ENCODE assay signal across 31 cellular contexts in the genomic region with DNA sequence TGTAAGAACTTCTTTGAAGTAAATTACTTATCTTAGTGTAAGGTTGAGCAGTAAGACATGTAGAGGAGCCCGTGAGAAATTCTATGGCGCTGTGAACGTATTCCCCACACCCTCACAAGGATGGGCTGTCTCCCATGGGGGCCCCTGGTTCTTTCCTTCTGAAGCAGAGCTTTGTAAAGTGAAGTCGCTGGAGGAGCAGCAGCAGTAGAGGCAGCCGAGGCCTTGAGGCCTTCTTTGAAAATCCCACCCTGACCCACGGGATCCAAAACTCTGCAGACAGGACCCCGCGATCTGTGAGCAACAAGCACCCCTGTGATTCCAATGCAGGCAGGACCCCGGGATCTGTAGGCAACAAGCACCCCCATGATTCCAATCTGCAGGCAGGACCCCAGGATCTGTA. TPM values are rescaled to one million over a fixed set of nuclear protein-coding genes. Genes with fewer than 3 reads are reported as not detected.
DNase-seq lines count a peak whose midpoint lies in the region; TF ChIP-seq lines count a peak whose summit lies in the region.
"Had no signal": no experiment of that assay in that cellular context is flagged by ENCODE, and none has a peak within 500 bp of the region (broad histone marks: within the 10 kb centered on the region; RNA-seq: fewer than 3 reads in every experiment).

No MANE protein-coding gene starts in this region.

- WGBS in mammary epithelial cell (ENCODE audit: low coverage, missing lambda C conversion rate) = 71% methylated on average over 9 of the region's 9 CpGs

- H3K36me3 ChIP-seq in mammary epithelial cell (ENCODE audit: insufficient read depth, low read length) = no peaks in the 10 kb centered on the region
- H3K36me3 ChIP-seq: BE2C; BLaER1; BLaER1 treated with 17β-estradiol and CSF1 and Interleukin-3, amounts not matched to agents 10 nM and 100 nM had no signal

- no peaks in the 10 kb centered on the region for H3K27me3 ChIP-seq in mammary epithelial cell (ENCODE audit: insufficient read depth, low read length)
- H3K27me3 ChIP-seq: BE2C; BLaER1; BLaER1 treated with 17β-estradiol and CSF1 and Interleukin-3, amounts not matched to agents 10 nM and 100 nM had no signal

- dilution Hi-C loops in mammary epithelial cell (cut with HindIII; ENCODE audit: low sequenced_read_pairs) = no loop called here

- no peaks in the 10 kb centered on the region for H3K79me2 ChIP-seq in mammary epithelial cell (ENCODE audit: insufficient read depth, low read length)

- in situ Hi-C loops in mammary epithelial cell (cut with MboI; ENCODE audit: low sequenced_read_pairs in 2 of 2) = no loop called here

- no peaks in the 10 kb centered on the region for H3K4me1 ChIP-seq in mammary epithelial cell (ENCODE audit: insufficient read depth, low read length)
- H3K4me1 ChIP-seq: A549; BE2C; BLaER1; BLaER1 treated with 17β-estradiol and CSF1 and Interleukin-3, amounts not matched to agents 10 nM and 100 nM had no signal

- H3K9ac ChIP-seq in mammary epithelial cell (ENCODE audit: insufficient read depth, low read length) = no peak overlapping the region
- H3K9ac ChIP-seq: BLaER1; BLaER1 treated with 17β-estradiol and CSF1 and Interleukin-3, amounts not matched to agents 10 nM and 100 nM had no signal

- peak; percentile 24 for DNase-seq in ecto neural progenitor cell (ENCODE audit: low spot score)
- DNase-seq in mesenteric fat pad (ENCODE audit: low spot score) = peak; percentile 59
- no peak for DNase-seq in mammary epithelial cell
- DNase-seq in dedifferentiated amniotic fluid mesenchymal stem cell (ENCODE audit: extremely low spot score) = no peak
- DNase-seq: 8988T; ACHN; AML-193; BE2C; C1 segment of cervical spinal cord; Caco-2; Calu3; CD4-positive, alpha-beta memory T cell; CD4-positive, alpha-beta T cell; CD4-positive, CD25-positive, alpha-beta regulatory T cell; CD8-positive, alpha-beta memory T cell; CD8-positive, alpha-beta T cell; COR-L47; DMS 273 treated with DMSO at 0.1 percent for 48 hours; DMS153; DMS53; DMS79; DMS79 treated with DMSO at 0.1 percent for 48 hours; DND-41; EL had no signal

- no peak overlapping the region for H3K4me2 ChIP-seq in mammary epithelial cell (ENCODE audit: insufficient read depth, low read depth, low read length)
- H3K4me2 ChIP-seq: A549; BLaER1; BLaER1 treated with 17β-estradiol and CSF1 and Interleukin-3, amounts not matched to agents 10 nM and 100 nM had no signal

- H3K27ac ChIP-seq in mammary epithelial cell (ENCODE audit: insufficient read depth, low read depth, low read length) = no peak overlapping the region
- H3K27ac ChIP-seq: 22Rv1; A549; BLaER1; BLaER1 treated with 17β-estradiol and CSF1 and Interleukin-3, amounts not matched to agents 10 nM and 100 nM; C4-2B had no signal

- no peak overlapping the region for H3K4me3 ChIP-seq in mammary epithelial cell (replicated peaks in 1 of 3; ENCODE audit: insufficient read depth in 1 of 3, low read depth in 2 of 3, low read length in 3 of 3)
- H3K4me3 ChIP-seq: A549; BLaER1; BLaER1 treated with 17β-estradiol and CSF1 and Interleukin-3, amounts not matched to agents 10 nM and 100 nM had no signal

- H4K20me1 ChIP-seq in mammary epithelial cell (ENCODE audit: insufficient read depth, low read length) = no peaks in the 10 kb centered on the region
- H4K20me1 ChIP-seq: BLaER1; BLaER1 treated with 17β-estradiol and CSF1 and Interleukin-3, amounts not matched to agents 10 nM and 100 nM had no signal

- CTCF ChIA-PET in mammary epithelial cell (lab: Charles Lee; ENCODE audit: low non-redundant PET) = no interaction called here

- no peak overlapping the region for H2AFZ ChIP-seq in mammary epithelial cell (ENCODE audit: low read depth, low read length)

- no peak for TF ChIP-seq CTCF in mammary epithelial cell (conservative IDR thresholded peaks at IDR 0.05 in 1 of 2, IDR thresholded peaks at IDR 0.05 in 1 of 2; ENCODE audit: extremely low read depth in 1 of 2, insufficient read depth in 1 of 2, low read depth in 1 of 2, low read length in 2 of 2)

- H3K9me3 ChIP-seq in mammary epithelial cell (replicated peaks; ENCODE audit: insufficient read depth, low read length) = peaks cover 21% of the 10 kb centered on the region
- H3K9me3 ChIP-seq: BE2C, Caco-2 had no signal

- intact Hi-C loops in mammary epithelial cell (cut with micrococcal nuclease) = no loop called here

- BruUV-seq in mammary epithelial cell (replicated peaks; lab: Mats Ljungman, UMichigan) = no TSS peak

RNA-seq across cellular contexts. Expression of gene SNTG2, which starts 23.8 kb away (rescaled TPM):
- total RNA-seq in mesenteric fat pad = 5.6 TPM
- total RNA-seq in mammary epithelial cell = not detected
- not detected for polyA plus RNA-seq in mammary epithelial cell
- not detected for polyA minus RNA-seq in mammary epithelial cell
- total RNA-seq: Caco-2, Calu3, Daoy had no signal
- polyA plus RNA-seq: A549; CD14-positive monocyte; CD4-positive, CD25-positive, alpha-beta regulatory T cell had no signal

Comparison
In these comparisons a context has a peak if more than half of its experiments do, and no peak if none do; other contexts are left out.
1. DNase-seq: peak in ecto neural progenitor cell (single experiment) and mesenteric fat pad (single experiment); none in mammary epithelial cell (single experiment) and dedifferentiated amniotic fluid mesenchymal stem cell (single experiment).